17 cellular contexts compared by ENCODE assay signal in the genomic region with DNA sequence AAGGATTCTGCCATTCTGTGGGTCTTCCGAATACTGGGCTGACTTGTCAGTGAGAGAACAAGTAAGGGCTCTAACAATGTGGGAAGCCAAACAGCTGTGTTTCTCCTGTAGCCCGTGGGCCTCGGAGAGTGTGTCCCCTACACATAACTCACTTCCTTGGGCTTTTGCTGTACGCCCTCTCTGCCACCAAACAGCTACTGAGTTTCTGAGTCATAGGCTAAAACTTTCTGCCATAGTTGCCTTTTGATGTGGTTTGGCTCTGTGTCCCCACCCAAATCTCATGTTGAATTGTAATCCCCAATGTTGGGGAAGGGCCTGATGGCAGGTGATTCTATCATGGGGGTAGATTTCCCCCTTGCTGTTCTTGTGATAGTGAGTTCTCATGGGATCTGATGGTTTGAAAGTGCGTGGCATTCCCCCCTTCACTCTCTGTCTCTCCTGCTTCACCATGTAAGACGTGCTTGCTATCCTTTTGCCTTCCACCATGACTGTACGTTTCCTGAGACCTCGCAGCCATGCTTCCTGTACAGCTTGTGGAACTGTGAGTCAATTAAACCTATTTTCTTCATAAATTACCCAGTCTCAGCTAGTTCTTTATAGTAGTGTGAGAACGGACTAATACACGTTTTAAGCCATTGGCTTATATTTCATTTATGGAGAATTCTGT.
A peak's percentile ranks its signal among the peaks of the same experiment; 100 is the strongest.
DNase-seq lines count a peak whose midpoint lies in the region; ATAC-seq and TF ChIP-seq lines count a peak whose summit lies in the region.
"Had no signal": no experiment of that assay in that cellular context is flagged by ENCODE, and none has a peak within 500 bp of the region (broad histone marks: within the 10 kb centered on the region; RNA-seq: fewer than 3 reads in every experiment).

No MANE protein-coding gene starts in this region.

- peaks cover 6% of the 10 kb centered on the region for H3K4me1 Mint-ChIP-seq in activated naive CD8-positive, alpha-beta T cell treated with anti-CD3 and anti-CD28 coated beads for 36 hours

- POLR2A ChIA-PET in HCT116 (lab: Charles Lee), result no interaction called here

- RAD21 ChIA-PET in HCT116 (lab: Charles Lee; ENCODE audit: low non-redundant PET in 1 of 2, low total read pairs in 2 of 2, uncharacterized antibody in 2 of 2, unreplicated experiment in 2 of 2), result no interaction called here

- peak; percentile 34 for DNase-seq in activated CD4-positive, alpha-beta T cell treated with anti-CD3 and anti-CD28 coated beads for 48 hours
- DNase-seq in activated CD4-positive, alpha-beta T cell treated with anti-CD3 and anti-CD28 coated beads, Interleukin-2, amount 50 U/mL, for 1 hour, result no peak
- DNase-seq in HCT116 (ENCODE audit: low read depth, low spot score), result no peak
- DNase-seq in activated naive CD8-positive, alpha-beta T cell treated with anti-CD3 and anti-CD28 coated beads for 36 hours, result peak; percentile 8
- DNase-seq in trophoblast cell, result no peak
- no peak for DNase-seq in kidney glomerular epithelial cell (lab: John Stamatoyannopoulos, UW)
- no peak for DNase-seq in mucosa of descending colon
- no peak for DNase-seq in OCI-M1 (lab: John Stamatoyannopoulos, UW)
- DNase-seq: glutamatergic neuron, MG63, pancreas, T-cell, thyroid gland had no signal

- H3K4me2 ChIP-seq in HCT116 (ENCODE audit: low read length) (no peak overlapping the region; the same call in 1 of the 2 replicates), trophoblast cell (ENCODE audit: low read length) (no peak overlapping the region)

- H2BK12ac ChIP-seq in trophoblast cell (ENCODE audit: low read length), result peak overlapping the region; percentile 100

- H2AFZ ChIP-seq in HCT116 (ENCODE audit: low read depth, low read length, poor library complexity, severe bottlenecking) (no peak overlapping the region), trophoblast cell (ENCODE audit: insufficient read depth, low read length, poor library complexity) (no peak overlapping the region)

- H3K79me2 ChIP-seq in HCT116 (ENCODE audit: insufficient read depth, low read length) (no peaks in the 10 kb centered on the region), trophoblast cell (ENCODE audit: control insufficient read depth, insufficient read depth, low read length, poor library complexity) (peaks cover 8% of the 10 kb centered on the region)

- no peak overlapping the region for H3K9ac ChIP-seq in HCT116 (ENCODE audit: low read length)
- no peak overlapping the region for H3K9ac ChIP-seq in trophoblast cell (ENCODE audit: low read length)

- peak overlapping the region; percentile 81 for H3K4ac ChIP-seq in trophoblast cell (ENCODE audit: low read depth, low read length)

- peak overlapping the region; percentile 72 for H2BK120ac ChIP-seq in trophoblast cell (ENCODE audit: insufficient read depth, low read length, poor library complexity)

- H3K4me1 ChIP-seq in HCT116 (ENCODE audit: control insufficient read depth in 1 of 2, insufficient read depth in 2 of 2, low read length in 2 of 2) (peaks cover 0 to 8% of the 10 kb centered on the region in 2 experiments; a peak in 2 of 4 replicates), trophoblast cell (ENCODE audit: control insufficient read depth in 1 of 2, insufficient read depth in 2 of 2, low read length in 2 of 2) (peaks cover 10 to 11% of the 10 kb centered on the region in 2 experiments), mucosa of descending colon (ENCODE audit: low read depth) (no peaks in the 10 kb centered on the region)
- H3K4me1 ChIP-seq: esophagus muscularis mucosa had no signal

- peaks cover 2% of the 10 kb centered on the region for H3K36me3 Mint-ChIP-seq in activated naive CD8-positive, alpha-beta T cell treated with anti-CD3 and anti-CD28 coated beads for 36 hours
- H3K36me3 Mint-ChIP-seq: T-cell had no signal

- H3K4me3 ChIP-seq in HCT116 (replicated peaks in 1 of 2; ENCODE audit: low read depth in 1 of 2, low read length in 2 of 2) (no peak overlapping the region), trophoblast cell (ENCODE audit: low read depth, low read length) (no peak overlapping the region), mucosa of descending colon (no peak overlapping the region)
- H3K4me3 ChIP-seq: esophagus muscularis mucosa, MG63, pancreas, thyroid gland had no signal

- H3K9me2 ChIP-seq in HCT116 (ENCODE audit: insufficient read depth), result no peaks in the 10 kb centered on the region

- H3K14ac ChIP-seq in trophoblast cell (ENCODE audit: low read length), result peak overlapping the region; percentile 86

- H3K9me3 ChIP-seq in HCT116 (ENCODE audit: control insufficient read depth in 1 of 2, insufficient read depth in 1 of 2, low read depth in 1 of 2, low read length in 2 of 2) (no peaks in the 10 kb centered on the region), trophoblast cell (ENCODE audit: insufficient read depth, low read depth, low read length) (no peaks in the 10 kb centered on the region), mucosa of descending colon (no peaks in the 10 kb centered on the region)
- H3K9me3 ChIP-seq: esophagus muscularis mucosa, MG63, pancreas, thyroid gland had no signal

- no peaks in the 10 kb centered on the region for H3K36me3 ChIP-seq in HCT116 (ENCODE audit: control insufficient read depth in 1 of 2, insufficient read depth in 2 of 2, low read length in 2 of 2)
- H3K36me3 ChIP-seq in trophoblast cell (ENCODE audit: control insufficient read depth in 1 of 2, insufficient read depth in 2 of 2, low read length in 2 of 2), result peaks cover 1 to 3% of the 10 kb centered on the region in 2 experiments
- no peaks in the 10 kb centered on the region for H3K36me3 ChIP-seq in mucosa of descending colon (ENCODE audit: low read depth)
- H3K36me3 ChIP-seq: esophagus muscularis mucosa, MG63, pancreas, thyroid gland had no signal

- ATAC-seq in HCT116 (no peak), mucosa of descending colon (no peak)
- ATAC-seq: pancreas, Right ventricle myocardium inferior had no signal

- H2BK5ac ChIP-seq in trophoblast cell (ENCODE audit: low read depth, low read length, poor library complexity), result peak overlapping the region; percentile 77

- no peak overlapping the region for H4K12ac ChIP-seq in trophoblast cell (ENCODE audit: low read depth, low read length)

- no peaks in the 10 kb centered on the region for H3K27me3 ChIP-seq in HCT116 (ENCODE audit: insufficient read depth, low read length)
- no peaks in the 10 kb centered on the region for H3K27me3 ChIP-seq in trophoblast cell (ENCODE audit: insufficient read depth, low read length)
- H3K27me3 ChIP-seq: esophagus muscularis mucosa, MG63, pancreas, thyroid gland had no signal

- CTCF ChIA-PET in HCT116 (lab: Charles Lee), result no interaction called here

- intact Hi-C loops in HCT116 (cut with micrococcal nuclease) (no loop called here), mucosa of descending colon (cut with DNase I, micrococcal nuclease) (no loop called here)

- peak overlapping the region; percentile 97 for H2AK5ac ChIP-seq in trophoblast cell (ENCODE audit: low read length)

- WGBS in trophoblast cell (ENCODE audit: extremely low coverage, insufficient coverage, insufficient read length), result no CpG with 5 or more reads among the region's 10 CpGs

- no peak for TF ChIP-seq POLR2A in HCT116 (IDR thresholded peaks at IDR 0.05; ENCODE audit: borderline replicate concordance, extremely low read depth, insufficient read depth, insufficient read length)

- H3K9me3 Mint-ChIP-seq in activated naive CD8-positive, alpha-beta T cell treated with anti-CD3 and anti-CD28 coated beads for 36 hours, result peaks cover 6% of the 10 kb centered on the region

- no peaks in the 10 kb centered on the region for H4K20me1 ChIP-seq in HCT116 (ENCODE audit: insufficient read depth)

- peak overlapping the region; percentile 85 for H4K91ac ChIP-seq in trophoblast cell (ENCODE audit: low read depth, low read length)

- no TSS peak for BruUV-seq in HCT116 (replicated peaks; lab: Mats Ljungman, UMichigan)

- no peak overlapping the region for H3K23ac ChIP-seq in trophoblast cell (ENCODE audit: low read length)

- no peak overlapping the region for H3K27ac ChIP-seq in HCT116 (ENCODE audit: low read depth, low read length)
- no peak overlapping the region for H3K27ac ChIP-seq in trophoblast cell (ENCODE audit: low read depth, low read length)
- H3K27ac ChIP-seq: C4-2B, esophagus muscularis mucosa, pancreas, thyroid gland, VCaP had no signal

- TF ChIP-seq CTCF in HCT116 (IDR thresholded peaks at IDR 0.05 in 2 of 3, conservative IDR thresholded peaks at IDR 0.05 in 1 of 3; ENCODE audit: borderline replicate concordance in 1 of 3, insufficient read depth in 1 of 3, low read depth in 2 of 3, low read length in 2 of 3), result no peak
- TF ChIP-seq CTCF in mucosa of descending colon (IDR thresholded peaks at IDR 0.05), result no peak

- H3K79me1 ChIP-seq in trophoblast cell (ENCODE audit: low read length), result peaks cover 29% of the 10 kb centered on the region

- no peak overlapping the region for H4K8ac ChIP-seq in trophoblast cell (ENCODE audit: low read depth, low read length)

- H3K27ac Mint-ChIP-seq in activated naive CD8-positive, alpha-beta T cell treated with anti-CD3 and anti-CD28 coated beads for 36 hours, result no peak overlapping the region

- peak overlapping the region; percentile 17 for H3K18ac ChIP-seq in trophoblast cell (ENCODE audit: low read length)

- TF ChIP-seq RAD21 in HCT116 (IDR thresholded peaks at IDR 0.05; ENCODE audit: low read depth), result no peak

- no peaks in the 10 kb centered on the region for H3K27me3 Mint-ChIP-seq in activated naive CD8-positive, alpha-beta T cell treated with anti-CD3 and anti-CD28 coated beads for 36 hours

- no peak overlapping the region for H3K4me3 Mint-ChIP-seq in activated naive CD8-positive, alpha-beta T cell treated with anti-CD3 and anti-CD28 coated beads for 36 hours
- H3K4me3 Mint-ChIP-seq: T-cell had no signal

TF ChIP-seq in HCT116, 20 proteins besides CTCF, POLR2A, EP300 and RAD21:
- no peak for TF ChIP-seq EGR1 (IDR thresholded peaks at IDR 0.05; ENCODE audit: low read depth)
- TF ChIP-seq TCF7L2 (IDR thresholded peaks at IDR 0.05; ENCODE audit: borderline replicate concordance, extremely low read depth, insufficient read depth, insufficient read length), result peak; percentile 43
- TF ChIP-seq FOSL1 (IDR thresholded peaks at IDR 0.05; ENCODE audit: low read depth), result no peak
- no peak for TF ChIP-seq SP1 (IDR thresholded peaks at IDR 0.05; ENCODE audit: low read depth)
- 0 out of 2 replicates have a peak, but pooled peaks have one; percentile 14 for TF ChIP-seq JUND (IDR thresholded peaks at IDR 0.05)

Comparison
In these comparisons a context has a peak if more than half of its experiments do, and no peak if none do; other contexts are left out.
1. DNase-seq: peak in activated CD4-positive, alpha-beta T cell treated with anti-CD3 and anti-CD28 coated beads for 48 hours (single experiment) and activated naive CD8-positive, alpha-beta T cell treated with anti-CD3 and anti-CD28 coated beads for 36 hours (single experiment); none in activated CD4-positive, alpha-beta T cell treated with anti-CD3 and anti-CD28 coated beads, Interleukin-2, amount 50 U/mL, for 1 hour (single experiment), HCT116 (single experiment), trophoblast cell (0 of 2), kidney glomerular epithelial cell (single experiment), mucosa of descending colon (0 of 3) and OCI-M1 (single experiment).